18 cellular contexts compared by ENCODE assay signal in the genomic region with DNA sequence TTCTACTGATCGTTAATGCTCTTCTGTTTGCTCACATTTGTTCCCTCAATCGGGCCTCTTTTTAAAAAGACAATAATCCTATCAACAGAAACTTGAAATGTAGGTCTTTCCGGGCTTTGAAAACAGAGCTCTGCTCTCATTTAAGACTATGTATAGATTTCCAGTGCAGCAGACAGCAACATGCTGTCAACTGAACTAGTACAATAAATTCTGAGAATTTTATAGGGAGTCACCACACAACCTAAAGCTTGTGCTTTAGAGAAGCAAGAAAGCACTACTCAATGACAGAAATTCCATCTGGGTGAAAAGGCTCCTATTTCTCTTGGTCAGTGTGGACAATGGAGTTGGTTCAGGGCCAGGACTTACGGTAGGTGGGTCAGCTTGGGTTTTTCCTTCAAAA.
"Had no signal": no experiment of that assay in that cellular context is flagged by ENCODE, and none has a peak within 500 bp of the region (broad histone marks: within the 10 kb centered on the region; RNA-seq: fewer than 3 reads in every experiment).

No MANE protein-coding gene starts in this region.

- H3K27ac ChIP-seq: esophagus squamous epithelium, foreskin keratinocyte, ovary, right atrium auricular region, sigmoid colon, skin epidermis, testis, tibial nerve had no signal

- ATAC-seq: effector memory CD8-positive, alpha-beta T cell; foreskin keratinocyte; left cardiac atrium; stimulated activated effector memory CD8-positive, alpha-beta T cell treated with anti-CD3 and anti-CD28 coated beads, Interleukin-12 subunit alpha, Interleukin-12 subunit beta, amount 100 ng/mL, for 72 hours; stimulated activated naive CD8-positive, alpha-beta T cell treated with anti-CD3 and anti-CD28 coated beads, Interleukin-15, Interleukin-2, amounts not matched to agents 100 U/mL and 50 U/mL, for 24 hours had no signal

- H3K36me3 ChIP-seq: esophagus squamous epithelium, ovary, right atrium auricular region, sigmoid colon, tibial nerve had no signal

- H3K4me3 ChIP-seq: esophagus squamous epithelium, ovary, right atrium auricular region, sigmoid colon, skin epidermis, testis, tibial nerve had no signal

- H3K4me1 ChIP-seq: foreskin keratinocyte, right atrium auricular region, testis, tibial nerve had no signal

- H3K27me3 Mint-ChIP-seq: effector memory CD8-positive, alpha-beta T cell; naive B cell had no signal

- H3K36me3 Mint-ChIP-seq: naive B cell; stimulated activated effector memory CD8-positive, alpha-beta T cell treated with anti-CD3 and anti-CD28 coated beads, Interleukin-12 subunit alpha, Interleukin-12 subunit beta, amount 100 ng/mL, for 72 hours had no signal

- H3K9me3 ChIP-seq: esophagus squamous epithelium, ovary, right atrium auricular region, sigmoid colon, testis, tibial nerve had no signal

- H3K27ac Mint-ChIP-seq: effector memory CD8-positive, alpha-beta T cell; stimulated activated effector memory CD8-positive, alpha-beta T cell treated with anti-CD3 and anti-CD28 coated beads, Interleukin-12 subunit alpha, Interleukin-12 subunit beta, amount 100 ng/mL, for 72 hours had no signal

- DNase-seq: effector memory CD8-positive, alpha-beta T cell; esophagus squamous epithelium; kidney; left cardiac atrium; mesendoderm; naive B cell; nucleus accumbens; ovary; sigmoid colon; stimulated activated CD4-positive, alpha-beta T cell treated with anti-CD3 and anti-CD28 coated beads, Interleukin-4, amount 100 ng/mL, for 1 hour; stimulated activated CD8-positive, alpha-beta memory T cell treated with anti-CD3 and anti-CD28 coated beads, Interleukin-4, amount 100 ng/mL, for 48 hours; stimulated activated naive CD8-positive, alpha-beta T cell treated with anti-CD3 and anti-CD28 coated beads, Interleukin-15, Interleukin-2, amounts not matched to agents 100 U/mL and 50 U/mL, for 24 hours; testis had no signal

- H3K27me3 ChIP-seq: esophagus squamous epithelium, foreskin keratinocyte, ovary, right atrium auricular region, sigmoid colon, testis, tibial nerve had no signal

- H3K4me1 Mint-ChIP-seq: naive B cell; stimulated activated effector memory CD8-positive, alpha-beta T cell treated with anti-CD3 and anti-CD28 coated beads, Interleukin-12 subunit alpha, Interleukin-12 subunit beta, amount 100 ng/mL, for 72 hours had no signal

- H3K4me3 Mint-ChIP-seq: effector memory CD8-positive, alpha-beta T cell; naive B cell; stimulated activated effector memory CD8-positive, alpha-beta T cell treated with anti-CD3 and anti-CD28 coated beads, Interleukin-12 subunit alpha, Interleukin-12 subunit beta, amount 100 ng/mL, for 72 hours had no signal
